In genomic region chr5:175479125-175479881, GRCh38 we compare ENCODE assay signal across 1 cellular context.
TF ChIP-seq lines count a peak whose summit lies in the region.

No MANE protein-coding gene starts in this region.

TF ChIP-seq in GM12878, 131 proteins besides CTCF, POLR2A, EP300 and RAD21 (continued from another document):
- TF ChIP-seq, protein P1, sequence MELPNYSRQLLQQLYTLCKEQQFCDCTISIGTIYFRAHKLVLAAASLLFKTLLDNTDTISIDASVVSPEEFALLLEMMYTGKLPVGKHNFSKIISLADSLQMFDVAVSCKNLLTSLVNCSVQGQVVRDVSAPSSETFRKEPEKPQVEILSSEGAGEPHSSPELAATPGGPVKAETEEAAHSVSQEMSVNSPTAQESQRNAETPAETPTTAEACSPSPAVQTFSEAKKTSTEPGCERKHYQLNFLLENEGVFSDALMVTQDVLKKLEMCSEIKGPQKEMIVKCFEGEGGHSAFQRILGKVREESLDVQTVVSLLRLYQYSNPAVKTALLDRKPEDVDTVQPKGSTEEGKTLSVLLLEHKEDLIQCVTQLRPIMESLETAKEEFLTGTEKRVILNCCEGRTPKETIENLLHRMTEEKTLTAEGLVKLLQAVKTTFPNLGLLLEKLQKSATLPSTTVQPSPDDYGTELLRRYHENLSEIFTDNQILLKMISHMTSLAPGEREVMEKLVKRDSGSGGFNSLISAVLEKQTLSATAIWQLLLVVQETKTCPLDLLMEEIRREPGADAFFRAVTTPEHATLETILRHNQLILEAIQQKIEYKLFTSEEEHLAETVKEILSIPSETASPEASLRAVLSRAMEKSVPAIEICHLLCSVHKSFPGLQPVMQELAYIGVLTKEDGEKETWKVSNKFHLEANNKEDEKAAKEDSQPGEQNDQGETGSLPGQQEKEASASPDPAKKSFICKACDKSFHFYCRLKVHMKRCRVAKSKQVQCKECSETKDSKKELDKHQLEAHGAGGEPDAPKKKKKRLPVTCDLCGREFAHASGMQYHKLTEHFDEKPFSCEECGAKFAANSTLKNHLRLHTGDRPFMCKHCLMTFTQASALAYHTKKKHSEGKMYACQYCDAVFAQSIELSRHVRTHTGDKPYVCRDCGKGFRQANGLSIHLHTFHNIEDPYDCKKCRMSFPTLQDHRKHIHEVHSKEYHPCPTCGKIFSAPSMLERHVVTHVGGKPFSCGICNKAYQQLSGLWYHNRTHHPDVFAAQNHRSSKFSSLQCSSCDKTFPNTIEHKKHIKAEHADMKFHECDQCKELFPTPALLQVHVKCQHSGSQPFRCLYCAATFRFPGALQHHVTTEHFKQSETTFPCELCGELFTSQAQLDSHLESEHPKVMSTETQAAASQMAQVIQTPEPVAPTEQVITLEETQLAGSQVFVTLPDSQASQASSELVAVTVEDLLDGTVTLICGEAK (IDR thresholded peaks at IDR 0.05; ENCODE audit: borderline replicate concordance), result peak; percentile 28; the same call in 1 of the 2 replicates
- no peak for TF ChIP-seq SIN3A (IDR thresholded peaks at IDR 0.05; ENCODE audit: low read depth, low read length)
- TF ChIP-seq SREBF1 (IDR thresholded peaks at IDR 0.05; ENCODE audit: low read length), result no peak
TF ChIP-seq in GM12878: peak in this region for 2.
